ENCODE assay signal across 1 cellular context in the genomic region with DNA sequence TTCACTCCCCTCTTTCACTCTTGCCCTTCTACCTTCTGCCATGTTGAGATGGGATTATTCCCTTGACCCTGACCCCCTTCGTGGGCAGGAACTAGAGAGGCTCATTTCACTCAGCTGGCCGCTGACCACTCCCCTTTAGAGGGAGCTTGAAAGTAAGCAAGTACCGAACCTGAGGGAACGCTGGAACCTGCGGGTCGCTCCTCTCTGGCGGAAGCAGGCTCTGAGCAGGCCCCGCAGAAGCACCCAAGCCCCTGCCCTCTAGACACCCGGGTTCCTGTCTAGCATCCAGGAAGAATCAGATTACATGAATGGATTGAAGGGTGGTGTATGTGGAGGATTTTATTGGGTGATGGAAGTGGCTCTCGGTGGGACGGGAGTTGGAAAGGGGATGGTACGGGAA.
TF ChIP-seq lines count a peak whose summit lies in the region.

No MANE protein-coding gene starts in this region.

TF ChIP-seq in GM23338, 12 proteins besides CTCF, POLR2A, EP300 and RAD21 (continued from another document):
- TF ChIP-seq, protein P1, sequence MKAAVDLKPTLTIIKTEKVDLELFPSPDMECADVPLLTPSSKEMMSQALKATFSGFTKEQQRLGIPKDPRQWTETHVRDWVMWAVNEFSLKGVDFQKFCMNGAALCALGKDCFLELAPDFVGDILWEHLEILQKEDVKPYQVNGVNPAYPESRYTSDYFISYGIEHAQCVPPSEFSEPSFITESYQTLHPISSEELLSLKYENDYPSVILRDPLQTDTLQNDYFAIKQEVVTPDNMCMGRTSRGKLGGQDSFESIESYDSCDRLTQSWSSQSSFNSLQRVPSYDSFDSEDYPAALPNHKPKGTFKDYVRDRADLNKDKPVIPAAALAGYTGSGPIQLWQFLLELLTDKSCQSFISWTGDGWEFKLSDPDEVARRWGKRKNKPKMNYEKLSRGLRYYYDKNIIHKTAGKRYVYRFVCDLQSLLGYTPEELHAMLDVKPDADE (IDR thresholded peaks at IDR 0.05) = no peak
- no peak for TF ChIP-seq NANOG (IDR thresholded peaks at IDR 0.05; ENCODE audit: borderline replicate concordance)
